Comparison of ENCODE assay signal across 11 cellular contexts in the genomic region with DNA sequence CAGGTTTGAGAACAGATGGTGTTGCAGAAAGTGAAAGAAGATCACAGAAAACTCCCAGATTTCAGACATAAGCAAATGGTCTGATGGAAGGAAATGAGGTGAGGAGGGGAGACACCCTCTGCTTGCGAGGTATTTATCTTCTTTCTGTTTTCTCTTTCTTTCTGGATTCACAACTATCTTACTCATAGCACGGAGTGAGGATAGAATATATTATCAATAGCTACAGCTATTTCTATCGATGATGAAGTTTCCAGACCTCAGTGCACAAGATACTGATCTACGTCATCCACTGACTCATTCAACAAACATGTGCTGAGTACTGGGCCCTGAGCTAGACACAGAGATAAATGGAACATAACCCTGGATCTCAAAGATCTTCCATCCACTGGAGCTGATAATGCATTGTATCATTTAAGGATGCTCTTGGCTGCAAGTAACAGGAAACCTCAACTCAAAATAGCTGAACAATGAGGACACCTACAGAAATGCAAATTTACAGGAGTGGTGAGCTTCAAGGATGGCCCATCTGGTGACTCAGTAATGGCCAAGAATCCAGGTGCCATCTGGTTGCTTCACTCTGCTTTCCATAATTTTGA. TPM values are rescaled to one million over a fixed set of nuclear protein-coding genes. Genes with fewer than 3 reads are reported as not detected.
DNase-seq lines count a peak whose midpoint lies in the region; ATAC-seq and TF ChIP-seq lines count a peak whose summit lies in the region.
"Had no signal": no experiment of that assay in that cellular context is flagged by ENCODE, and none has a peak within 500 bp of the region (broad histone marks: within the 10 kb centered on the region; RNA-seq: fewer than 3 reads in every experiment).

No MANE protein-coding gene starts in this region.

- peaks cover 88% of the 10 kb centered on the region for H3K4me1 Mint-ChIP-seq in activated CD4-positive, alpha-beta memory T cell treated with anti-CD3 and anti-CD28 coated beads, Interleukin-2, amount 10 ng/mL, durations not matched to agents 7 days and 5 days
- peaks cover 13% of the 10 kb centered on the region for H3K4me1 Mint-ChIP-seq in activated CD4-positive, alpha-beta memory T cell treated with anti-CD3 and anti-CD28 coated beads for 36 hours (ENCODE audit: low read depth)

- no peak for TF ChIP-seq POLR2A in gastrocnemius medialis (IDR thresholded peaks at IDR 0.05)

- no peaks in the 10 kb centered on the region for H3K27me3 Mint-ChIP-seq in activated CD4-positive, alpha-beta memory T cell treated with anti-CD3 and anti-CD28 coated beads, Interleukin-2, amount 10 ng/mL, durations not matched to agents 7 days and 5 days
- no peaks in the 10 kb centered on the region for H3K27me3 Mint-ChIP-seq in activated CD4-positive, alpha-beta memory T cell treated with anti-CD3 and anti-CD28 coated beads for 36 hours

- H2BK12ac ChIP-seq in trophoblast cell (ENCODE audit: low read length): no peak overlapping the region

- H3K27me3 ChIP-seq in trophoblast cell (ENCODE audit: insufficient read depth, low read length) (no peaks in the 10 kb centered on the region), gastrocnemius medialis (no peaks in the 10 kb centered on the region)
- H3K27me3 ChIP-seq: heart right ventricle, neutrophil had no signal

- H3K23ac ChIP-seq in trophoblast cell (ENCODE audit: low read length): no peak overlapping the region

- intact Hi-C loops in activated CD4-positive, alpha-beta memory T cell treated with anti-CD3 and anti-CD28 coated beads for 36 hours (cut with micrococcal nuclease): loop anchor here (10.0 kb wide), 1 partner anchor 395 kb away; no protein-coding TSS in a partner anchor
- intact Hi-C loops in left colon (cut with DNase I, micrococcal nuclease) (loop anchor here in 1 of 2 donors (10.0 kb wide), 1 partner anchor 295 kb away; no protein-coding TSS in a partner anchor), gastrocnemius medialis (cut with DNase I; ENCODE audit: low total_unique reads) (no loop called here)

- H3K14ac ChIP-seq in trophoblast cell (ENCODE audit: low read length): no peak overlapping the region

- no peak for DNase-seq in activated CD4-positive, alpha-beta memory T cell treated with anti-CD3 and anti-CD28 coated beads, Interleukin-2, amount 10 ng/mL, durations not matched to agents 7 days and 5 days
- no peak for DNase-seq in activated CD4-positive, alpha-beta memory T cell treated with anti-CD3 and anti-CD28 coated beads for 36 hours
- DNase-seq in trophoblast cell: peak; percentile 57 to 84
- no peak for DNase-seq in left colon
- no peak for DNase-seq in gastrocnemius medialis
- DNase-seq in dermis blood vessel endothelial cell: no peak
- DNase-seq: heart right ventricle, NCI-H187 had no signal

- H3K4me3 Mint-ChIP-seq in activated CD4-positive, alpha-beta memory T cell treated with anti-CD3 and anti-CD28 coated beads, Interleukin-2, amount 10 ng/mL, durations not matched to agents 7 days and 5 days: peak overlapping the region; percentile 15
- no peak overlapping the region for H3K4me3 Mint-ChIP-seq in activated CD4-positive, alpha-beta memory T cell treated with anti-CD3 and anti-CD28 coated beads for 36 hours

- POLR2A ChIA-PET in activated CD4-positive, alpha-beta memory T cell treated with anti-CD3 and anti-CD28 coated beads, Interleukin-2, amount 10 ng/mL, durations not matched to agents 7 days and 5 days (lab: Charles Lee): interaction anchor here (1.2 kb wide), 1 partner anchor 30 kb away, joined by 6 read pairs; no protein-coding TSS in a partner anchor
- POLR2A ChIA-PET in activated CD4-positive, alpha-beta memory T cell treated with anti-CD3 and anti-CD28 coated beads for 36 hours (lab: Charles Lee): interaction anchor here (1.2 kb wide), 1 partner anchor 9 kb away, joined by 3 read pairs; no protein-coding TSS in a partner anchor

- H3K4ac ChIP-seq in trophoblast cell (ENCODE audit: low read depth, low read length): no peak overlapping the region

- no peaks in the 10 kb centered on the region for H3K79me2 ChIP-seq in trophoblast cell (ENCODE audit: control insufficient read depth, insufficient read depth, low read length, poor library complexity)

- no peak overlapping the region for H2AFZ ChIP-seq in trophoblast cell (ENCODE audit: insufficient read depth, low read length, poor library complexity)

- no CpG with 5 or more reads among the region's 4 CpGs for WGBS in trophoblast cell (ENCODE audit: extremely low coverage, insufficient coverage, insufficient read length)

- peak overlapping the region; percentile 45 for H3K27ac Mint-ChIP-seq in activated CD4-positive, alpha-beta memory T cell treated with anti-CD3 and anti-CD28 coated beads, Interleukin-2, amount 10 ng/mL, durations not matched to agents 7 days and 5 days
- no peak overlapping the region for H3K27ac Mint-ChIP-seq in activated CD4-positive, alpha-beta memory T cell treated with anti-CD3 and anti-CD28 coated beads for 36 hours

- CTCF ChIA-PET in activated CD4-positive, alpha-beta memory T cell treated with anti-CD3 and anti-CD28 coated beads, Interleukin-2, amount 10 ng/mL, durations not matched to agents 7 days and 5 days (lab: Charles Lee): interaction anchor here (0.9 to 1.8 kb wide), 5 partner anchors 15 to 297 kb away, joined by 3 to 17 read pairs (median 3); no protein-coding TSS in a partner anchor
- CTCF ChIA-PET in activated CD4-positive, alpha-beta memory T cell treated with anti-CD3 and anti-CD28 coated beads for 36 hours (lab: Charles Lee): interaction anchor here (0.6 to 1.2 kb wide), 2 partner anchors 14 to 16 kb away, joined by 3 to 4 read pairs; no protein-coding TSS in a partner anchor

- H2AK5ac ChIP-seq in trophoblast cell (ENCODE audit: low read length): no peak overlapping the region

- H4K12ac ChIP-seq in trophoblast cell (ENCODE audit: low read depth, low read length): no peak overlapping the region

- in situ Hi-C loops in gastrocnemius medialis (cut with MboI; ENCODE audit: low sequenced_read_pairs in 4 of 4): loop anchor here in 1 of 4 donors (25.0 kb wide), 1 partner anchor 412 kb away; no protein-coding TSS in a partner anchor

- H3K27ac ChIP-seq in trophoblast cell (ENCODE audit: low read depth, low read length) (no peak overlapping the region), gastrocnemius medialis (no peak overlapping the region)
- H3K27ac ChIP-seq: heart right ventricle, neutrophil had no signal

- H3K4me1 ChIP-seq in trophoblast cell (ENCODE audit: control insufficient read depth in 1 of 2, insufficient read depth in 2 of 2, low read length in 2 of 2) (peaks cover 0 to 4% of the 10 kb centered on the region in 2 experiments), gastrocnemius medialis (no peaks in the 10 kb centered on the region)

- H3K4me2 ChIP-seq in trophoblast cell (ENCODE audit: low read length): no peak overlapping the region

- no peak overlapping the region for H3K18ac ChIP-seq in trophoblast cell (ENCODE audit: low read length)

- ATAC-seq in GM21576 (IDR thresholded peaks at IDR 0.05; ENCODE audit: unreplicated experiment) (peak; percentile 35), HG03460 (IDR thresholded peaks at IDR 0.05; ENCODE audit: unreplicated experiment) (peak; percentile 44), left colon (no peak), gastrocnemius medialis (no peak)
- ATAC-seq: heart right ventricle had no signal

- peaks cover 9% of the 10 kb centered on the region for H3K36me3 Mint-ChIP-seq in activated CD4-positive, alpha-beta memory T cell treated with anti-CD3 and anti-CD28 coated beads, Interleukin-2, amount 10 ng/mL, durations not matched to agents 7 days and 5 days (ENCODE audit: low read depth)
- H3K36me3 Mint-ChIP-seq in activated CD4-positive, alpha-beta memory T cell treated with anti-CD3 and anti-CD28 coated beads for 36 hours: no peaks in the 10 kb centered on the region

- H4K8ac ChIP-seq in trophoblast cell (ENCODE audit: low read depth, low read length): no peak overlapping the region

- H3K4me3 ChIP-seq in trophoblast cell (ENCODE audit: low read depth, low read length): no peak overlapping the region
- no peak overlapping the region for H3K4me3 ChIP-seq in gastrocnemius medialis
- H3K4me3 ChIP-seq: heart right ventricle had no signal

- H3K36me3 ChIP-seq in trophoblast cell (ENCODE audit: control insufficient read depth in 1 of 2, insufficient read depth in 2 of 2, low read length in 2 of 2) (no peaks in the 10 kb centered on the region), gastrocnemius medialis (no peaks in the 10 kb centered on the region)
- H3K36me3 ChIP-seq: heart right ventricle, neutrophil had no signal

- H4K91ac ChIP-seq in trophoblast cell (ENCODE audit: low read depth, low read length): no peak overlapping the region

- H3K9me3 ChIP-seq in trophoblast cell (ENCODE audit: insufficient read depth, low read depth, low read length): peaks cover 1% of the 10 kb centered on the region
- H3K9me3 ChIP-seq in gastrocnemius medialis: no peaks in the 10 kb centered on the region
- H3K9me3 ChIP-seq: heart right ventricle, neutrophil had no signal

- no peak overlapping the region for H2BK120ac ChIP-seq in trophoblast cell (ENCODE audit: insufficient read depth, low read length, poor library complexity)

- no peak overlapping the region for H3K9ac ChIP-seq in trophoblast cell (ENCODE audit: low read length)

- H3K9me3 Mint-ChIP-seq in activated CD4-positive, alpha-beta memory T cell treated with anti-CD3 and anti-CD28 coated beads, Interleukin-2, amount 10 ng/mL, durations not matched to agents 7 days and 5 days: peaks cover 2% of the 10 kb centered on the region
- no peaks in the 10 kb centered on the region for H3K9me3 Mint-ChIP-seq in activated CD4-positive, alpha-beta memory T cell treated with anti-CD3 and anti-CD28 coated beads for 36 hours

- H3K79me1 ChIP-seq in trophoblast cell (ENCODE audit: low read length): peaks cover 4% of the 10 kb centered on the region

- no peak for TF ChIP-seq CTCF in gastrocnemius medialis (IDR thresholded peaks at IDR 0.05 in 4 of 5, conservative IDR thresholded peaks at IDR 0.05 in 1 of 5)

- H2BK5ac ChIP-seq in trophoblast cell (ENCODE audit: low read depth, low read length, poor library complexity): no peak overlapping the region

RNA-seq across cellular contexts. Expression of a gene that starts 21.2 kb away (rescaled TPM):
- under 1 TPM; 0.55 to 0.83 TPM for total RNA-seq in activated CD4-positive, alpha-beta memory T cell treated with anti-CD3 and anti-CD28 coated beads, Interleukin-2, amount 10 ng/mL, durations not matched to agents 7 days and 5 days
- under 1 TPM; 0.10 to 0.65 TPM for total RNA-seq in activated CD4-positive, alpha-beta memory T cell treated with anti-CD3 and anti-CD28 coated beads for 36 hours
- polyA plus RNA-seq in trophoblast cell (2013): 0.82 and 1.1 TPM in 2 replicates
- total RNA-seq in left colon (1 to 10 TPM; 5.1 to 5.2 TPM), gastrocnemius medialis (under 1 TPM; 0.19 to 0.89 (median 0.62) TPM), dermis blood vessel endothelial cell (0.74 and 2.9 TPM in 2 replicates)

Comparison
In these comparisons a context has a peak if more than half of its experiments do, and no peak if none do; other contexts are left out.
1. DNase-seq: peak in trophoblast cell (2 of 2); none in activated CD4-positive, alpha-beta memory T cell treated with anti-CD3 and anti-CD28 coated beads, Interleukin-2, amount 10 ng/mL, durations not matched to agents 7 days and 5 days (single experiment), activated CD4-positive, alpha-beta memory T cell treated with anti-CD3 and anti-CD28 coated beads for 36 hours (single experiment), left colon (0 of 2), gastrocnemius medialis (0 of 2) and dermis blood vessel endothelial cell (single experiment).
2. ATAC-seq: peak in GM21576 (single experiment) and HG03460 (single experiment); none in left colon (single experiment) and gastrocnemius medialis (0 of 2).